Comparison of ENCODE assay signal across 1 cellular context in the genomic region with DNA sequence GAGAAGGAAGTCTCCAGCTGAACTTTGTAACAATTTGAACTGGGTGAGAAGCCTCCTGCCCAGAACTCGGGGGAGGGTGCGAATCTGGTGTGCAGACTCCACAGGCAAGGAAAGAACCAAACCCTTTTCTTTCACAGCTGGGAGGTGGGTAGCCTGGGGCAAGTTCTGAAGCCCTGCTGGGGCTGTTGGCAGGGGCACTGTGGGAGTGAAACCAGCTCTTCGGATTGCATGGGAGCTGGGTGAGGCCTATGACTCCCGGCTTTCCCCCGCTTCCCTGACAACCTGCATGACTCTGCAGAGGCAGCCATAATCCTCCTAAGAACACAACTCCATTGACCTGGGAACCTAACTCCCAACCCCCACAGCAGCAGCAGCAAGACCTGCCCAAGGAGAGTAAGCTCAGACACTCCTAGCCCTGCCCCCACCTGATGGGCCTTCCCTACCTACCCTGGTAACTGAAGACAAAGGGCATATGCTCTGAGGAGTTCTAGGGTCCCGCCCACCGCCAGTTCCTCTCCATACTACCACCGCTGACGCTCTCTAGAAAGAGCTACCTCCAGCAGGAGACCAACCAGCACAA.
TF ChIP-seq lines count a peak whose summit lies in the region.

No MANE protein-coding gene starts in this region.

TF ChIP-seq in H1, 55 proteins besides CTCF, POLR2A, EP300 and RAD21 (continued from another document):
- TF ChIP-seq, protein P1, sequence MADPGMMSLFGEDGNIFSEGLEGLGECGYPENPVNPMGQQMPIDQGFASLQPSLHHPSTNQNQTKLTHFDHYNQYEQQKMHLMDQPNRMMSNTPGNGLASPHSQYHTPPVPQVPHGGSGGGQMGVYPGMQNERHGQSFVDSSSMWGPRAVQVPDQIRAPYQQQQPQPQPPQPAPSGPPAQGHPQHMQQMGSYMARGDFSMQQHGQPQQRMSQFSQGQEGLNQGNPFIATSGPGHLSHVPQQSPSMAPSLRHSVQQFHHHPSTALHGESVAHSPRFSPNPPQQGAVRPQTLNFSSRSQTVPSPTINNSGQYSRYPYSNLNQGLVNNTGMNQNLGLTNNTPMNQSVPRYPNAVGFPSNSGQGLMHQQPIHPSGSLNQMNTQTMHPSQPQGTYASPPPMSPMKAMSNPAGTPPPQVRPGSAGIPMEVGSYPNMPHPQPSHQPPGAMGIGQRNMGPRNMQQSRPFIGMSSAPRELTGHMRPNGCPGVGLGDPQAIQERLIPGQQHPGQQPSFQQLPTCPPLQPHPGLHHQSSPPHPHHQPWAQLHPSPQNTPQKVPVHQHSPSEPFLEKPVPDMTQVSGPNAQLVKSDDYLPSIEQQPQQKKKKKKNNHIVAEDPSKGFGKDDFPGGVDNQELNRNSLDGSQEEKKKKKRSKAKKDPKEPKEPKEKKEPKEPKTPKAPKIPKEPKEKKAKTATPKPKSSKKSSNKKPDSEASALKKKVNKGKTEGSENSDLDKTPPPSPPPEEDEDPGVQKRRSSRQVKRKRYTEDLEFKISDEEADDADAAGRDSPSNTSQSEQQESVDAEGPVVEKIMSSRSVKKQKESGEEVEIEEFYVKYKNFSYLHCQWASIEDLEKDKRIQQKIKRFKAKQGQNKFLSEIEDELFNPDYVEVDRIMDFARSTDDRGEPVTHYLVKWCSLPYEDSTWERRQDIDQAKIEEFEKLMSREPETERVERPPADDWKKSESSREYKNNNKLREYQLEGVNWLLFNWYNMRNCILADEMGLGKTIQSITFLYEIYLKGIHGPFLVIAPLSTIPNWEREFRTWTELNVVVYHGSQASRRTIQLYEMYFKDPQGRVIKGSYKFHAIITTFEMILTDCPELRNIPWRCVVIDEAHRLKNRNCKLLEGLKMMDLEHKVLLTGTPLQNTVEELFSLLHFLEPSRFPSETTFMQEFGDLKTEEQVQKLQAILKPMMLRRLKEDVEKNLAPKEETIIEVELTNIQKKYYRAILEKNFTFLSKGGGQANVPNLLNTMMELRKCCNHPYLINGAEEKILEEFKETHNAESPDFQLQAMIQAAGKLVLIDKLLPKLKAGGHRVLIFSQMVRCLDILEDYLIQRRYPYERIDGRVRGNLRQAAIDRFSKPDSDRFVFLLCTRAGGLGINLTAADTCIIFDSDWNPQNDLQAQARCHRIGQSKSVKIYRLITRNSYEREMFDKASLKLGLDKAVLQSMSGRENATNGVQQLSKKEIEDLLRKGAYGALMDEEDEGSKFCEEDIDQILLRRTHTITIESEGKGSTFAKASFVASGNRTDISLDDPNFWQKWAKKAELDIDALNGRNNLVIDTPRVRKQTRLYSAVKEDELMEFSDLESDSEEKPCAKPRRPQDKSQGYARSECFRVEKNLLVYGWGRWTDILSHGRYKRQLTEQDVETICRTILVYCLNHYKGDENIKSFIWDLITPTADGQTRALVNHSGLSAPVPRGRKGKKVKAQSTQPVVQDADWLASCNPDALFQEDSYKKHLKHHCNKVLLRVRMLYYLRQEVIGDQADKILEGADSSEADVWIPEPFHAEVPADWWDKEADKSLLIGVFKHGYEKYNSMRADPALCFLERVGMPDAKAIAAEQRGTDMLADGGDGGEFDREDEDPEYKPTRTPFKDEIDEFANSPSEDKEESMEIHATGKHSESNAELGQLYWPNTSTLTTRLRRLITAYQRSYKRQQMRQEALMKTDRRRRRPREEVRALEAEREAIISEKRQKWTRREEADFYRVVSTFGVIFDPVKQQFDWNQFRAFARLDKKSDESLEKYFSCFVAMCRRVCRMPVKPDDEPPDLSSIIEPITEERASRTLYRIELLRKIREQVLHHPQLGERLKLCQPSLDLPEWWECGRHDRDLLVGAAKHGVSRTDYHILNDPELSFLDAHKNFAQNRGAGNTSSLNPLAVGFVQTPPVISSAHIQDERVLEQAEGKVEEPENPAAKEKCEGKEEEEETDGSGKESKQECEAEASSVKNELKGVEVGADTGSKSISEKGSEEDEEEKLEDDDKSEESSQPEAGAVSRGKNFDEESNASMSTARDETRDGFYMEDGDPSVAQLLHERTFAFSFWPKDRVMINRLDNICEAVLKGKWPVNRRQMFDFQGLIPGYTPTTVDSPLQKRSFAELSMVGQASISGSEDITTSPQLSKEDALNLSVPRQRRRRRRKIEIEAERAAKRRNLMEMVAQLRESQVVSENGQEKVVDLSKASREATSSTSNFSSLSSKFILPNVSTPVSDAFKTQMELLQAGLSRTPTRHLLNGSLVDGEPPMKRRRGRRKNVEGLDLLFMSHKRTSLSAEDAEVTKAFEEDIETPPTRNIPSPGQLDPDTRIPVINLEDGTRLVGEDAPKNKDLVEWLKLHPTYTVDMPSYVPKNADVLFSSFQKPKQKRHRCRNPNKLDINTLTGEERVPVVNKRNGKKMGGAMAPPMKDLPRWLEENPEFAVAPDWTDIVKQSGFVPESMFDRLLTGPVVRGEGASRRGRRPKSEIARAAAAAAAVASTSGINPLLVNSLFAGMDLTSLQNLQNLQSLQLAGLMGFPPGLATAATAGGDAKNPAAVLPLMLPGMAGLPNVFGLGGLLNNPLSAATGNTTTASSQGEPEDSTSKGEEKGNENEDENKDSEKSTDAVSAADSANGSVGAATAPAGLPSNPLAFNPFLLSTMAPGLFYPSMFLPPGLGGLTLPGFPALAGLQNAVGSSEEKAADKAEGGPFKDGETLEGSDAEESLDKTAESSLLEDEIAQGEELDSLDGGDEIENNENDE (IDR thresholded peaks at IDR 0.05; ENCODE audit: insufficient replicate concordance, low read length), result no peak
- no peak for TF ChIP-seq BACH1 (IDR thresholded peaks at IDR 0.05; ENCODE audit: low read length)
- no peak for TF ChIP-seq JUN (IDR thresholded peaks at IDR 0.05; ENCODE audit: low read depth, low read length)
- TF ChIP-seq SIN3A (conservative IDR thresholded peaks at IDR 0.05 in 1 of 2, IDR thresholded peaks at IDR 0.05 in 1 of 2; ENCODE audit: low read depth in 1 of 2, low read length in 2 of 2), result no peak
- TF ChIP-seq SRF (IDR thresholded peaks at IDR 0.05; ENCODE audit: low read depth, low read length), result no peak
- no peak for TF ChIP-seq CHD2 (IDR thresholded peaks at IDR 0.05; ENCODE audit: low read length)
- no peak for TF ChIP-seq BRCA1 (IDR thresholded peaks at IDR 0.05; ENCODE audit: low read depth, low read length)
